ENCODE assay signal across 11 cellular contexts in the genomic region with DNA sequence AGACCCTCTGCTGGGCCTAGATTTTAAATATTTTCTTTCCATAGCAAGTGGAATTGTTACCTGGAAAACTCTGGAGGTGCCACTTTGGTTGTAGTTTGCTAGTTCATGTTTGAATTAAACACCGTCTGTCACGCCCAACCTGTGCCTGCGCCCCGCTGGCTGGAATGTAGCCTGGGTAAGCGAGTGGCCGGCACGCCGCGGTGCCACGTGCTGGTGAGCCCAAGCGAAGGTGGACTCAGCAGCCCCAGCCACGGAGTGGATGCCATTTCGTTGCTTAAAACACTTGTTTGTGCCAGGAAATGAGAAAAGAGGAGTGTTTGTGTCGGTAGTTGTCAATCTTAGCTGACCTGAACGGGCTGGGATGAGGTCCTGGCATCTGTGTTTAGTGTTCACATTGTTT. TPM values are rescaled to one million over a fixed set of nuclear protein-coding genes. Genes with fewer than 3 reads are reported as not detected.
DNase-seq lines count a peak whose midpoint lies in the region; ATAC-seq, FAIRE-seq and TF ChIP-seq lines count a peak whose summit lies in the region.
"Had no signal": no experiment of that assay in that cellular context is flagged by ENCODE, and none has a peak within 500 bp of the region (broad histone marks: within the 10 kb centered on the region; RNA-seq: fewer than 3 reads in every experiment).

No MANE protein-coding gene starts in this region.

- no peak for TF ChIP-seq RAD21 in HepG2 (CRISPR knock-in tag; IDR thresholded peaks at IDR 0.05)

- peaks cover 61% of the 10 kb centered on the region for H3K79me2 ChIP-seq in HepG2 (ENCODE audit: insufficient read depth, low read length)

- DNase-seq in right atrium auricular region (ENCODE audit: low spot score) (no peak), Right ventricle myocardium superior (no peak), HepG2 (ENCODE audit: low spot score) (no peak), prostate gland (ENCODE audit: low spot score) (no peak), NCI-H187 treated with DMSO at 0.1 percent for 48 hours (lab: John Stamatoyannopoulos, UW) (no peak)
- DNase-seq in activated T-helper 1 cell treated with anti-CD3 and anti-CD28 coated beads, Interleukin-12 subunit alpha, Interleukin-12 subunit beta, Interleukin-2, Interleukin-4 antibody, amounts not matched to agents 30 ng/mL and 10 ng/mL and 1 ng/mL, durations not matched to agents 14 hours and 24 hours and 36 hours (ENCODE audit: low spot score): no peak
- DNase-seq: effector memory CD8-positive, alpha-beta T cell; head of caudate nucleus; thyroid gland had no signal

- no peak for FAIRE-seq in HepG2 (lab: Jason Lieb, UNC)

- peak overlapping the region; percentile 56 for H3K4me3 Mint-ChIP-seq in activated T-helper 1 cell treated with anti-CD3 and anti-CD28 coated beads, Interleukin-12 subunit alpha, Interleukin-12 subunit beta, Interleukin-2, Interleukin-4 antibody, amounts not matched to agents 30 ng/mL and 10 ng/mL and 1 ng/mL, durations not matched to agents 14 hours and 24 hours and 36 hours

- in situ Hi-C loops in HepG2 (cut with HindIII; ENCODE audit: extremely low pct_ligation_motif_present, low pct_unique_long_range_greater_than_20kb): no loop called here

- BruUV-seq in HepG2 (replicated peaks; lab: Mats Ljungman, UMichigan): no TSS peak

- peaks cover 7% of the 10 kb centered on the region for H3K36me3 Mint-ChIP-seq in activated T-helper 1 cell treated with anti-CD3 and anti-CD28 coated beads, Interleukin-12 subunit alpha, Interleukin-12 subunit beta, Interleukin-2, Interleukin-4 antibody, amounts not matched to agents 30 ng/mL and 10 ng/mL and 1 ng/mL, durations not matched to agents 14 hours and 24 hours and 36 hours (ENCODE audit: low read depth)

- intact Hi-C loops in Right ventricle myocardium superior (cut with DNase I): no loop called here
- intact Hi-C loops in activated T-helper 1 cell treated with anti-CD3 and anti-CD28 coated beads, Interleukin-12 subunit alpha, Interleukin-12 subunit beta, Interleukin-2, Interleukin-4 antibody, amounts not matched to agents 30 ng/mL and 10 ng/mL and 1 ng/mL, durations not matched to agents 14 hours and 24 hours and 36 hours (cut with micrococcal nuclease): loop anchor here (5.0 to 10.0 kb wide), 4 partner anchors 258 to 696 kb away; a partner anchor contains a TSS
- intact Hi-C loops in HepG2 (cut with micrococcal nuclease; ENCODE audit: unreplicated experiment): loop anchor here (5.0 to 10.0 kb wide), 2 partner anchors 64 to 73 kb away; a partner anchor contains a TSS
- intact Hi-C loops in prostate gland (cut with DNase I): loop anchor here (10.0 kb wide), 1 partner anchor 554 kb away; no protein-coding TSS in a partner anchor

- no peaks in the 10 kb centered on the region for H3K27me3 Mint-ChIP-seq in activated T-helper 1 cell treated with anti-CD3 and anti-CD28 coated beads, Interleukin-12 subunit alpha, Interleukin-12 subunit beta, Interleukin-2, Interleukin-4 antibody, amounts not matched to agents 30 ng/mL and 10 ng/mL and 1 ng/mL, durations not matched to agents 14 hours and 24 hours and 36 hours (ENCODE audit: insufficient read depth)
- H3K27me3 Mint-ChIP-seq: effector memory CD8-positive, alpha-beta T cell had no signal

- no peak overlapping the region for H3K27ac Mint-ChIP-seq in activated T-helper 1 cell treated with anti-CD3 and anti-CD28 coated beads, Interleukin-12 subunit alpha, Interleukin-12 subunit beta, Interleukin-2, Interleukin-4 antibody, amounts not matched to agents 30 ng/mL and 10 ng/mL and 1 ng/mL, durations not matched to agents 14 hours and 24 hours and 36 hours

- no peak for TF ChIP-seq CTCF in right atrium auricular region (IDR thresholded peaks at IDR 0.05)
- no peak for TF ChIP-seq CTCF in HepG2 (CRISPR knock-in tag; IDR thresholded peaks at IDR 0.05)
- TF ChIP-seq CTCF in prostate gland (IDR thresholded peaks at IDR 0.05): no peak

- H3K4me3 ChIP-seq in right atrium auricular region (no peak overlapping the region), HepG2 (replicated peaks in 1 of 3; ENCODE audit: insufficient read depth in 1 of 3, low read depth in 2 of 3, low read length in 3 of 3) (peak overlapping the region in 1 of 3 experiments; percentile 98; a peak in 1 of 6 replicates), prostate gland (no peak overlapping the region)
- H3K4me3 ChIP-seq: thyroid gland had no signal

- H2AFZ ChIP-seq in HepG2 (ENCODE audit: low read length): no peak overlapping the region

- H3K27me3 ChIP-seq in right atrium auricular region (no peaks in the 10 kb centered on the region), HepG2 (ENCODE audit: control insufficient read depth in 1 of 2, insufficient read depth in 2 of 2, low read length in 2 of 2) (no peaks in the 10 kb centered on the region), prostate gland (replicated peaks; ENCODE audit: insufficient read depth) (no peaks in the 10 kb centered on the region)
- H3K27me3 ChIP-seq: thyroid gland had no signal

- H3K9me3 ChIP-seq in right atrium auricular region (no peaks in the 10 kb centered on the region), HepG2 (ENCODE audit: low read length) (no peaks in the 10 kb centered on the region), prostate gland (no peaks in the 10 kb centered on the region)
- H3K9me3 ChIP-seq: thyroid gland had no signal

- H3K9me3 Mint-ChIP-seq in activated T-helper 1 cell treated with anti-CD3 and anti-CD28 coated beads, Interleukin-12 subunit alpha, Interleukin-12 subunit beta, Interleukin-2, Interleukin-4 antibody, amounts not matched to agents 30 ng/mL and 10 ng/mL and 1 ng/mL, durations not matched to agents 14 hours and 24 hours and 36 hours: no peaks in the 10 kb centered on the region
- H3K9me3 Mint-ChIP-seq: effector memory CD8-positive, alpha-beta T cell had no signal

- no peak for ATAC-seq in Right ventricle myocardium superior (ENCODE audit: poor library complexity)
- ATAC-seq in HepG2: no peak
- no peak for ATAC-seq in HG03045 (IDR thresholded peaks at IDR 0.05; ENCODE audit: unreplicated experiment)
- no peak for ATAC-seq in GM18870 (IDR thresholded peaks at IDR 0.05; ENCODE audit: unreplicated experiment)
- ATAC-seq: effector memory CD8-positive, alpha-beta T cell had no signal

- TF ChIP-seq EP300 in HepG2 (IDR thresholded peaks at IDR 0.05; ENCODE audit: low read depth in 2 of 2, low read length in 2 of 2) (no peak), HepG2 (CRISPR knock-in tag; IDR thresholded peaks at IDR 0.05; ENCODE audit: borderline replicate concordance) (no peak)

- H4K20me1 ChIP-seq in HepG2 (ENCODE audit: insufficient read depth, low read length): peaks cover 41% of the 10 kb centered on the region; the same call in 1 of the 2 replicates

- peak overlapping the region; percentile 68 to 88 for H3K27ac ChIP-seq in right atrium auricular region
- H3K27ac ChIP-seq in HepG2 (ENCODE audit: extremely low read length, insufficient read depth, low read length): no peak overlapping the region
- no peak overlapping the region for H3K27ac ChIP-seq in prostate gland
- H3K27ac ChIP-seq: thyroid gland had no signal

- H3K36me3 ChIP-seq in right atrium auricular region: no peaks in the 10 kb centered on the region
- H3K36me3 ChIP-seq in HepG2 (replicated peaks in 1 of 2; ENCODE audit: control insufficient read depth in 1 of 2, insufficient read depth in 2 of 2, low read length in 2 of 2): peaks cover 3 to 11% of the 10 kb centered on the region in 2 experiments; a peak in 3 of 5 replicates
- no peaks in the 10 kb centered on the region for H3K36me3 ChIP-seq in prostate gland
- H3K36me3 ChIP-seq: thyroid gland had no signal

- peak overlapping the region; percentile 29; the same call in 1 of the 2 replicates for H3K4me2 ChIP-seq in HepG2 (ENCODE audit: low read depth, low read length)

- H3K4me1 Mint-ChIP-seq in activated T-helper 1 cell treated with anti-CD3 and anti-CD28 coated beads, Interleukin-12 subunit alpha, Interleukin-12 subunit beta, Interleukin-2, Interleukin-4 antibody, amounts not matched to agents 30 ng/mL and 10 ng/mL and 1 ng/mL, durations not matched to agents 14 hours and 24 hours and 36 hours (ENCODE audit: low read depth): peaks cover 5% of the 10 kb centered on the region

- no peak for TF ChIP-seq POLR2A in HepG2 (IDR thresholded peaks at IDR 0.05; ENCODE audit: insufficient read depth in 1 of 2, low read depth in 2 of 2, low read length in 2 of 2)
- TF ChIP-seq POLR2A in prostate gland (IDR thresholded peaks at IDR 0.05): no peak

- POLR2A ChIA-PET in HepG2 (lab: Yijun Ruan, JAX): interaction anchor here (1.0 to 2.0 kb wide), 3 partner anchors 13 to 22 kb away, joined by 4 to 6 read pairs (median 6); no protein-coding TSS in a partner anchor

- H3K4me1 ChIP-seq in right atrium auricular region: peaks cover 0 to 80% of the 10 kb centered on the region in 2 donors
- peaks cover 33% of the 10 kb centered on the region for H3K4me1 ChIP-seq in HepG2 (ENCODE audit: insufficient read depth, low read length)
- peaks cover 3% of the 10 kb centered on the region for H3K4me1 ChIP-seq in prostate gland (replicated peaks)

- H3K9ac ChIP-seq in HepG2 (ENCODE audit: insufficient read depth, low read depth, low read length): no peak overlapping the region

- CTCF ChIA-PET in HepG2 (lab: Yijun Ruan, JAX; ENCODE audit: low intra/inter-chr PET ratio, low total read pairs): no interaction called here

- WGBS in HepG2 (ENCODE audit: low lambda C conversion rate): 95% methylated on average over 14 of the region's 15 CpGs
- WGBS in prostate gland: 72% methylated on average over 15 of the region's 15 CpGs

RNA-seq across cellular contexts. Expression of a gene that starts 2.7 kb away (rescaled TPM):
- total RNA-seq in right atrium auricular region: 10 to 100 TPM; 16.1 to 19.7 TPM
- 20.6 TPM for total RNA-seq in Right ventricle myocardium superior
- 38.7 and 43.8 TPM in 2 replicates for total RNA-seq in activated T-helper 1 cell treated with anti-CD3 and anti-CD28 coated beads, Interleukin-12 subunit alpha, Interleukin-12 subunit beta, Interleukin-2, Interleukin-4 antibody, amounts not matched to agents 30 ng/mL and 10 ng/mL and 1 ng/mL, durations not matched to agents 14 hours and 24 hours and 36 hours
- total RNA-seq in HepG2 (2016; rRNA removed; fragmentation: Illumina TruSeq; extraction: Trizol): 28.2 and 31.6 TPM in 2 replicates
- 7.8 and 8.0 TPM in 2 replicates for total RNA-seq in HepG2 (2016; cell fraction: cytosol; rRNA removed; fragmentation: Illumina TruSeq; extraction: Trizol; ENCODE audit: low read depth)
- 27.8 and 31.5 TPM in 2 replicates for total RNA-seq in HepG2 (2016; cell fraction: insoluble cytoplasmic fraction; rRNA removed; fragmentation: Illumina TruSeq; extraction: Trizol)
- total RNA-seq in HepG2 (2016; cell fraction: membrane; rRNA removed; fragmentation: Illumina TruSeq; extraction: Trizol): 18.9 and 22.1 TPM in 2 replicates
- total RNA-seq in HepG2 (2016; cell fraction: nucleus; rRNA removed; fragmentation: Illumina TruSeq; extraction: Trizol): 26.6 and 28.2 TPM in 2 replicates
- 35.2 and 44.4 TPM in 2 replicates for polyA plus RNA-seq in HepG2 (2011; rRNA removed)
- polyA plus RNA-seq in HepG2 (2011; cell fraction: cytosol; rRNA removed): 32.6 and 49.3 TPM in 2 replicates
- 186 and 201 TPM in 2 replicates for polyA plus RNA-seq in HepG2 (2011; cell fraction: nucleus; rRNA removed)
- 33.0 and 39.4 TPM in 2 replicates for polyA plus RNA-seq in HepG2 (2012)
- polyA plus RNA-seq in HepG2 (2016; cell fraction: cytosol; fragmentation: Illumina TruSeq; extraction: Trizol; ENCODE audit: low read depth): 13.8 and 16.4 TPM in 2 replicates
- polyA plus RNA-seq in HepG2 (2016; cell fraction: insoluble cytoplasmic fraction; fragmentation: Illumina TruSeq; extraction: Trizol; ENCODE audit: low read depth): 49.1 and 51.2 TPM in 2 replicates
- polyA plus RNA-seq in HepG2 (2016; cell fraction: membrane; fragmentation: Illumina TruSeq; extraction: Trizol; ENCODE audit: low read depth): 21.9 and 26.3 TPM in 2 replicates
- polyA plus RNA-seq in HepG2 (2016; cell fraction: nucleus; fragmentation: Illumina TruSeq; extraction: Trizol; ENCODE audit: insufficient read depth, low read depth): 111 and 112 TPM in 2 replicates
- 16.3 and 17.4 TPM in 2 replicates for polyA minus RNA-seq in HepG2 (2011; rRNA and poly(A)+ RNA removed; ENCODE audit: low replicate concordance)
- 9.7 and 12.6 TPM in 2 replicates for polyA minus RNA-seq in HepG2 (2011; cell fraction: cytosol; rRNA and poly(A)+ RNA removed)
- polyA minus RNA-seq in HepG2 (2011; cell fraction: nucleus; rRNA and poly(A)+ RNA removed): 19.2 and 26.4 TPM in 2 replicates
- total RNA-seq in prostate gland: 10 to 100 TPM; 50.0 to 91.9 TPM

RNA-seq across cellular contexts. Expression of a gene that starts 46.8 kb away (rescaled TPM):
- total RNA-seq in right atrium auricular region (10 to 100 TPM; 84.4 to 97.5 TPM), Right ventricle myocardium superior (177 TPM), HepG2 (2016; rRNA removed; fragmentation: Illumina TruSeq; extraction: Trizol) (23.2 and 47.0 TPM in 2 replicates), prostate gland (100 to 1,000 TPM; 106 to 177 TPM)
- 76.4 and 82.2 TPM in 2 replicates for total RNA-seq in activated T-helper 1 cell treated with anti-CD3 and anti-CD28 coated beads, Interleukin-12 subunit alpha, Interleukin-12 subunit beta, Interleukin-2, Interleukin-4 antibody, amounts not matched to agents 30 ng/mL and 10 ng/mL and 1 ng/mL, durations not matched to agents 14 hours and 24 hours and 36 hours
- total RNA-seq in HepG2 (2016; cell fraction: cytosol; rRNA removed; fragmentation: Illumina TruSeq; extraction: Trizol; ENCODE audit: low read depth): 20.5 and 20.8 TPM in 2 replicates
- 23.7 and 48.5 TPM in 2 replicates for total RNA-seq in HepG2 (2016; cell fraction: insoluble cytoplasmic fraction; rRNA removed; fragmentation: Illumina TruSeq; extraction: Trizol)
- 17.9 and 19.0 TPM in 2 replicates for total RNA-seq in HepG2 (2016; cell fraction: membrane; rRNA removed; fragmentation: Illumina TruSeq; extraction: Trizol)
- 73.3 and 80.7 TPM in 2 replicates for total RNA-seq in HepG2 (2016; cell fraction: nucleus; rRNA removed; fragmentation: Illumina TruSeq; extraction: Trizol)
- polyA plus RNA-seq in HepG2 (2011; rRNA removed): 126 and 140 TPM in 2 replicates
- polyA plus RNA-seq in HepG2 (2011; cell fraction: cytosol; rRNA removed): 172 and 209 TPM in 2 replicates
- polyA plus RNA-seq in HepG2 (2011; cell fraction: nucleus; rRNA removed): 652 and 741 TPM in 2 replicates
- polyA plus RNA-seq in HepG2 (2012): 71.5 and 75.9 TPM in 2 replicates
- polyA plus RNA-seq in HepG2 (2016; cell fraction: cytosol; fragmentation: Illumina TruSeq; extraction: Trizol; ENCODE audit: low read depth): 8.3 and 11.8 TPM in 2 replicates
- polyA plus RNA-seq in HepG2 (2016; cell fraction: insoluble cytoplasmic fraction; fragmentation: Illumina TruSeq; extraction: Trizol; ENCODE audit: low read depth): 18.4 and 20.2 TPM in 2 replicates
- polyA plus RNA-seq in HepG2 (2016; cell fraction: membrane; fragmentation: Illumina TruSeq; extraction: Trizol; ENCODE audit: low read depth): 7.5 and 9.3 TPM in 2 replicates
- polyA plus RNA-seq in HepG2 (2016; cell fraction: nucleus; fragmentation: Illumina TruSeq; extraction: Trizol; ENCODE audit: insufficient read depth, low read depth): 160 and 177 TPM in 2 replicates
- 212 and 267 TPM in 2 replicates for polyA minus RNA-seq in HepG2 (2011; rRNA and poly(A)+ RNA removed; ENCODE audit: low replicate concordance)
- polyA minus RNA-seq in HepG2 (2011; cell fraction: cytosol; rRNA and poly(A)+ RNA removed): 55.5 and 58.0 TPM in 2 replicates
- 208 and 210 TPM in 2 replicates for polyA minus RNA-seq in HepG2 (2011; cell fraction: nucleus; rRNA and poly(A)+ RNA removed)

Comparison
In these comparisons a context has a peak if more than half of its experiments do, and no peak if none do; other contexts are left out.
1. H3K27ac ChIP-seq: peak in right atrium auricular region (2 of 2); none in HepG2 (single experiment) and prostate gland (0 of 2).